In genomic region chr6:116029535-116029934, GRCh38 we compare ENCODE assay signal across 18 cellular contexts. TPM values are rescaled to one million over a fixed set of nuclear protein-coding genes. Genes with fewer than 3 reads are reported as not detected.
DNase-seq lines count a peak whose midpoint lies in the region; ATAC-seq, FAIRE-seq and TF ChIP-seq lines count a peak whose summit lies in the region.
"Had no signal": no experiment of that assay in that cellular context is flagged by ENCODE, and none has a peak within 500 bp of the region (broad histone marks: within the 10 kb centered on the region; RNA-seq: fewer than 3 reads in every experiment).

No MANE protein-coding gene starts in this region.

- TF ChIP-seq POLR2A in esophagus muscularis mucosa (IDR thresholded peaks at IDR 0.05; ENCODE audit: low read depth), result no peak

- POLR2A ChIA-PET in CD8-positive, alpha-beta T cell (lab: Charles Lee), result no interaction called here

- CTCF ChIA-PET in CD8-positive, alpha-beta T cell (lab: Charles Lee), result no interaction called here

- no peak for FAIRE-seq in D721Med (lab: Jason Lieb, UNC)

- H3K4me1 Mint-ChIP-seq in CD8-positive, alpha-beta T cell (ENCODE audit: low read depth), result no peaks in the 10 kb centered on the region

- WGBS in esophagus muscularis mucosa, result 86% methylated on average over 1 of the region's 1 CpG

- TF ChIP-seq EP300 in esophagus muscularis mucosa (IDR thresholded peaks at IDR 0.05), result no peak

- H3K4me3 Mint-ChIP-seq in CD8-positive, alpha-beta T cell, result no peak overlapping the region
- H3K4me3 Mint-ChIP-seq: naive B cell had no signal

- H3K9me3 ChIP-seq in esophagus muscularis mucosa, result no peaks in the 10 kb centered on the region
- H3K9me3 ChIP-seq in CD8-positive, alpha-beta T cell (ENCODE audit: low read length), result no peaks in the 10 kb centered on the region
- H3K9me3 ChIP-seq: breast epithelium, prostate gland had no signal

- H3K27ac Mint-ChIP-seq in CD8-positive, alpha-beta T cell, result no peak overlapping the region
- H3K27ac Mint-ChIP-seq: activated naive CD4-positive, alpha-beta T cell treated with anti-CD3 and anti-CD28 coated beads, Interleukin-2, amount 50 U/mL, for 72 hours had no signal

- DNase-seq in SIG-M5 treated with dmso at 0.1 percent for 504 hours (lab: John Stamatoyannopoulos, UW; ENCODE audit: unreplicated experiment) (no peak), esophagus muscularis mucosa (ENCODE audit: extremely low spot score) (no peak), D721Med (ENCODE audit: insufficient read length, low spot score) (no peak)
- DNase-seq in CD8-positive, alpha-beta T cell, result no peak
- DNase-seq: activated CD4-positive, alpha-beta T cell treated with anti-CD3 and anti-CD28 coated beads for 1 hour; Kasumi-1; naive B cell; NCI-H146; NCI-H524 treated with DMSO at 0.1 percent for 48 hours; stimulated activated CD4-positive, alpha-beta T cell treated with anti-CD3 and anti-CD28 coated beads, Interleukin-12 subunit alpha, Interleukin-12 subunit beta, amount 100 ng/mL, for 4 hours had no signal

- no peak overlapping the region for H3K27ac ChIP-seq in esophagus muscularis mucosa (replicated peaks in 1 of 4)
- H3K27ac ChIP-seq in CD8-positive, alpha-beta T cell (ENCODE audit: low read depth, low read length), result no peak overlapping the region
- H3K27ac ChIP-seq: breast epithelium, prostate gland had no signal

- no peaks in the 10 kb centered on the region for H3K9me3 Mint-ChIP-seq in CD8-positive, alpha-beta T cell
- H3K9me3 Mint-ChIP-seq: activated naive CD4-positive, alpha-beta T cell treated with anti-CD3 and anti-CD28 coated beads, Interleukin-2, amount 50 U/mL, for 72 hours; naive B cell had no signal

- no peaks in the 10 kb centered on the region for H3K36me3 Mint-ChIP-seq in CD8-positive, alpha-beta T cell
- H3K36me3 Mint-ChIP-seq: activated naive CD4-positive, alpha-beta T cell treated with anti-CD3 and anti-CD28 coated beads, Interleukin-2, amount 50 U/mL, for 72 hours; naive B cell had no signal

- peaks cover 6% of the 10 kb centered on the region for H3K27me3 Mint-ChIP-seq in CD8-positive, alpha-beta T cell (ENCODE audit: low read depth)

- H3K4me1 ChIP-seq in esophagus muscularis mucosa, result peaks cover 0 to 9% (median 8%) of the 10 kb centered on the region in 4 donors
- no peaks in the 10 kb centered on the region for H3K4me1 ChIP-seq in CD8-positive, alpha-beta T cell (ENCODE audit: insufficient read depth, low read length)
- H3K4me1 ChIP-seq: breast epithelium, prostate gland had no signal

- H3K36me3 ChIP-seq in esophagus muscularis mucosa, result no peaks in the 10 kb centered on the region
- no peaks in the 10 kb centered on the region for H3K36me3 ChIP-seq in CD8-positive, alpha-beta T cell (ENCODE audit: insufficient read depth, low read length)
- H3K36me3 ChIP-seq: breast epithelium, prostate gland had no signal

- no peaks in the 10 kb centered on the region for H3K27me3 ChIP-seq in esophagus muscularis mucosa
- H3K27me3 ChIP-seq in CD8-positive, alpha-beta T cell (ENCODE audit: insufficient read depth, low read length), result no peaks in the 10 kb centered on the region
- H3K27me3 ChIP-seq: breast epithelium had no signal

- no peak for TF ChIP-seq CTCF in esophagus muscularis mucosa (IDR thresholded peaks at IDR 0.05)
- TF ChIP-seq CTCF in D721Med (IDR thresholded peaks at IDR 0.05; ENCODE audit: insufficient read depth, missing control alignments), result no peak
- TF ChIP-seq CTCF in CD8-positive, alpha-beta T cell (IDR thresholded peaks at IDR 0.05), result no peak

- intact Hi-C loops in esophagus muscularis mucosa (cut with DNase I), result no loop called here
- intact Hi-C loops in CD8-positive, alpha-beta T cell (cut with DNase I, micrococcal nuclease), result no loop called here

- ATAC-seq in GM18502 (IDR thresholded peaks at IDR 0.05; ENCODE audit: poor library complexity, unreplicated experiment), result peak; percentile 75
- peak; percentile 66 for ATAC-seq in GM19372 (IDR thresholded peaks at IDR 0.05; ENCODE audit: low read depth, unreplicated experiment)
- ATAC-seq in HG02759 (IDR thresholded peaks at IDR 0.05; ENCODE audit: unreplicated experiment), result peak; percentile 53
- peak; percentile 62 for ATAC-seq in HG03439 (IDR thresholded peaks at IDR 0.05; ENCODE audit: unreplicated experiment)
- no peak for ATAC-seq in CD8-positive, alpha-beta T cell
- ATAC-seq: HCT116 had no signal

- H3K4me3 ChIP-seq in esophagus muscularis mucosa, result no peak overlapping the region
- no peak overlapping the region for H3K4me3 ChIP-seq in CD8-positive, alpha-beta T cell (ENCODE audit: low read depth, low read length)
- H3K4me3 ChIP-seq: breast epithelium, prostate gland had no signal

RNA-seq across cellular contexts. Expression of gene FRK, which starts 31.2 kb away (rescaled TPM):
- total RNA-seq in esophagus muscularis mucosa, result under 1 TPM; 0.17 to 0.57 (median 0.40) TPM
- under 1 TPM in 1 of 2 experiments, not detected in 1; 0.03 TPM for total RNA-seq in CD8-positive, alpha-beta T cell
